8 cellular contexts compared by ENCODE assay signal in the genomic region with DNA sequence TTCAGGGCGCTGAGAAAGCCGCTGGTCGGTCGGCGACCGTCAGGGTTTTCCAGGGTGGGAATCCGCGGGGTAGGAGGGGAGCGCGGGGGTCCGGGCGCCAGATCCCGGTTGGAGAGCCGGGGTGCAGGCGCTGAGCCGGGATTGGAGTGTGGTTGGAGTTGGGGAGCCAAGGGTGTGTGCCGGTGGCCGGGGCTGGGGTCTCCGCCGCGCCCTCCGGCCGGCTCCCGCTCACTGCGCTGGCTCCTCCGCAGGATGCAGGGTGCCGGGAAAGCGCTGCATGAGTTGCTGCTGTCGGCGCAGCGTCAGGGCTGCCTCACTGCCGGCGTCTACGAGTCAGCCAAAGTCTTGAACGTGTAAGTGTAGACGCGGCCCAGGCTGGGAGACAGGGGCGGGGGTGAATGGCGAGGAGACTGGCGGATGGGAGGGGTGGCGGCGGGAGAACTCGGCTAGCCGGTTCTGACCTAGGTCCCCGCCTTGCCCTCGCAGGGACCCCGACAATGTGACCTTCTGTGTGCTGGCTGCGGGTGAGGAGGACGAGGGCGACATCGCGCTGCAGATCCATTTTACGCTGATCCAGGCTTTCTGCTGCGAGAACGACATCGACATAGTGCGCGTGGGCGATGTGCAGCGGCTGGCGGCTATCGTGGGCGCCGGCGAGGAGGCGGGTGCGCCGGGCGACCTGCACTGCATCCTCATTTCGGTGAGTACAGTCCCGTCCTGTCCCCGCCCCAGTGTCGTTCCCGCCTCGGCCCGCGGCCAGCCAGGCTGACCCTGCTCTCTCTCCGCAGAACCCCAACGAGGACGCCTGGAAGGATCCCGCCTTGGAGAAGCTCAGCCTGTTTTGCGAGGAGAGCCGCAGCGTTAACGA. TPM values are rescaled to one million over a fixed set of nuclear protein-coding genes. Genes with fewer than 3 reads are reported as not detected.
DNase-seq lines count a peak whose midpoint lies in the region; ATAC-seq and TF ChIP-seq lines count a peak whose summit lies in the region.

No MANE protein-coding gene starts in this region.

- ATAC-seq in RWPE2 (ENCODE audit: low read depth) (peak; percentile 28), Right ventricle myocardium inferior (peak; percentile 46), GM18511 (IDR thresholded peaks at IDR 0.05; ENCODE audit: unreplicated experiment) (no peak)
- peak; percentile 32 to 43 for ATAC-seq in activated naive CD4-positive, alpha-beta T cell treated with anti-CD3 and anti-CD28 coated beads, Interleukin-2, amount 50 U/mL, for 72 hours

- H3K36me3 ChIP-seq in RWPE2 (ENCODE audit: low read depth) (no peaks in the 10 kb centered on the region), tibial nerve (no peaks in the 10 kb centered on the region)

- TF ChIP-seq CTCF in RWPE2 (IDR thresholded peaks at IDR 0.05; ENCODE audit: poor library complexity, severe bottlenecking) (no peak), tibial nerve (IDR thresholded peaks at IDR 0.05) (peak in 1 of 5 experiments; percentile 17)

- TF ChIP-seq POLR2A in tibial nerve (IDR thresholded peaks at IDR 0.05) = no peak

- DNase-seq in NCI-H345 (lab: John Stamatoyannopoulos, UW) (peak; percentile 26), NCI-H345 treated with DMSO at 0.1 percent for 48 hours (lab: John Stamatoyannopoulos, UW; ENCODE audit: unreplicated experiment) (no peak), RWPE2 (ENCODE audit: low spot score) (no peak), Right ventricle myocardium inferior (ENCODE audit: missing footprints) (peak; percentile 87), nucleus accumbens (lab: John Stamatoyannopoulos, UW) (peak in 51 of 56 donors; percentile 27 to 81 (median 59)), tibial nerve (ENCODE audit: low spot score in 2 of 2) (peak; percentile 23 to 26)
- peak; percentile 58 to 69 for DNase-seq in activated naive CD4-positive, alpha-beta T cell treated with anti-CD3 and anti-CD28 coated beads, Interleukin-2, amount 50 U/mL, for 72 hours (ENCODE audit: low spot score in 2 of 2)

- H3K27ac ChIP-seq in RWPE2 (ENCODE audit: poor library complexity, severe bottlenecking) = peak overlapping the region; percentile 38
- H3K27ac ChIP-seq in tibial nerve = peak overlapping the region; percentile 63 to 92 (median 86)

- H3K9me3 Mint-ChIP-seq in activated naive CD4-positive, alpha-beta T cell treated with anti-CD3 and anti-CD28 coated beads, Interleukin-2, amount 50 U/mL, for 72 hours = no peaks in the 10 kb centered on the region

- intact Hi-C loops in Right ventricle myocardium inferior (cut with DNase I) = loop anchor here (2.0 to 5.0 kb wide), 2 partner anchors 152 to 273 kb away; no protein-coding TSS in a partner anchor

- peak overlapping the region; percentile 84 to 93 for H3K27ac Mint-ChIP-seq in activated naive CD4-positive, alpha-beta T cell treated with anti-CD3 and anti-CD28 coated beads, Interleukin-2, amount 50 U/mL, for 72 hours

- peak in 1 of 2 donors; percentile 20 for TF ChIP-seq EP300 in tibial nerve (IDR thresholded peaks at IDR 0.05)

- H3K36me3 Mint-ChIP-seq in activated naive CD4-positive, alpha-beta T cell treated with anti-CD3 and anti-CD28 coated beads, Interleukin-2, amount 50 U/mL, for 72 hours = no peaks in the 10 kb centered on the region

- H3K4me3 ChIP-seq in RWPE2 (ENCODE audit: severe bottlenecking) (peak overlapping the region; percentile 24), tibial nerve (peak overlapping the region; percentile 53 to 80 (median 73))

- WGBS in tibial nerve, 2 donors = 0 to 1% methylated on average over 30 to 33 of the region's 85 CpGs

- H3K27me3 ChIP-seq in RWPE2 (ENCODE audit: insufficient read depth, poor library complexity, severe bottlenecking) (peaks cover 22% of the 10 kb centered on the region), tibial nerve (no peaks in the 10 kb centered on the region)

- H3K9me3 ChIP-seq in RWPE2 (ENCODE audit: severe bottlenecking) (no peaks in the 10 kb centered on the region), tibial nerve (no peaks in the 10 kb centered on the region)

- H3K4me1 ChIP-seq in RWPE2 (ENCODE audit: insufficient read depth, poor library complexity, severe bottlenecking) (peaks cover 9% of the 10 kb centered on the region), tibial nerve (peaks cover 0 to 46% (median 23%) of the 10 kb centered on the region in 4 donors)

RNA-seq across cellular contexts. Expression of a gene that starts 0.6 kb away (rescaled TPM):
- 1 to 10 TPM; 3.8 to 5.3 TPM for total RNA-seq in activated naive CD4-positive, alpha-beta T cell treated with anti-CD3 and anti-CD28 coated beads, Interleukin-2, amount 50 U/mL, for 72 hours
- 47.6 TPM for total RNA-seq in Right ventricle myocardium inferior
- total RNA-seq in tibial nerve = 10 to 100 TPM in 3 of 4 donors, 1 to 10 TPM in 1; 5.7 to 45.8 (median 26.8) TPM

Comparison
In these comparisons a context has a peak if more than half of its experiments do, and no peak if none do; other contexts are left out.
1. DNase-seq: peak in NCI-H345 (single experiment), activated naive CD4-positive, alpha-beta T cell treated with anti-CD3 and anti-CD28 coated beads, Interleukin-2, amount 50 U/mL, for 72 hours (2 of 2), Right ventricle myocardium inferior (single experiment), nucleus accumbens (51 of 56) and tibial nerve (2 of 2); none in NCI-H345 treated with DMSO at 0.1 percent for 48 hours (single experiment) and RWPE2 (single experiment).